13 cellular contexts compared by ENCODE assay signal in genomic region chr2:201888476-201888875, GRCh38.
DNase-seq lines count a peak whose midpoint lies in the region; ATAC-seq, FAIRE-seq and TF ChIP-seq lines count a peak whose summit lies in the region.
"Had no signal": no experiment of that assay in that cellular context is flagged by ENCODE, and none has a peak within 500 bp of the region (broad histone marks: within the 10 kb centered on the region; RNA-seq: fewer than 3 reads in every experiment).

No MANE protein-coding gene starts in this region.

- intact Hi-C loops in heart right ventricle (cut with DNase I) = loop anchor here in 1 of 10 donors (10.0 kb wide), 1 partner anchor 146 kb away; the partner anchor contains the start of gene FZD7
- intact Hi-C loops in Right ventricle myocardium inferior (cut with DNase I) = loop anchor here (10.0 kb wide), 1 partner anchor 146 kb away; the partner anchor contains the start of gene FZD7

- H3K4ac ChIP-seq in H1 (replicated peaks; ENCODE audit: insufficient read length, low read depth, low read length) = no peak overlapping the region

- no peak overlapping the region for H2BK15ac ChIP-seq in H1 (ENCODE audit: low read length)

- H3K23ac ChIP-seq in H1 (ENCODE audit: insufficient read length) = no peak overlapping the region

- H3K36me3 ChIP-seq in heart right ventricle (no peaks in the 10 kb centered on the region), H1 (ENCODE audit: control insufficient read depth in 2 of 4, insufficient read depth in 4 of 4, low read length in 3 of 4) (no peaks in the 10 kb centered on the region), urinary bladder (ENCODE audit: insufficient read depth) (no peaks in the 10 kb centered on the region)

- no peak overlapping the region for H4K5ac ChIP-seq in H1 (ENCODE audit: insufficient read length, low read depth, low read length)

- no peak overlapping the region for H2BK12ac ChIP-seq in H1 (ENCODE audit: low read depth, low read length)

- no peak overlapping the region for H4K91ac ChIP-seq in H1 (replicated peaks; ENCODE audit: insufficient read length, low read length)

- no peaks in the 10 kb centered on the region for H4K20me1 ChIP-seq in H1 (replicated peaks in 1 of 2; ENCODE audit: control insufficient read depth in 1 of 2, insufficient read depth in 2 of 2, low read length in 2 of 2)

- TF ChIP-seq POLR2A in H1 (IDR thresholded peaks at IDR 0.05; ENCODE audit: control extremely low read depth in 1 of 2, low read depth in 2 of 2, low read length in 2 of 2) = no peak

- DNase-seq in heart right ventricle (no peak), Right ventricle myocardium inferior (ENCODE audit: missing footprints) (no peak), H1 (ENCODE audit: low read depth in 1 of 2, low spot score in 2 of 2) (no peak), nephron progenitor cell (no peak), NCI-H1436 (lab: John Stamatoyannopoulos, UW) (no peak), NCI-H187 (lab: John Stamatoyannopoulos, UW) (no peak)
- DNase-seq: naive B cell; NCI-H146; stimulated activated CD4-positive, alpha-beta T cell treated with anti-CD3 and anti-CD28 coated beads, Interleukin-4, amount 100 ng/mL, for 4 hours; T-helper 17 cell had no signal

- H3K27ac Mint-ChIP-seq in nephron progenitor cell = peak overlapping the region; percentile 96
- H3K27ac Mint-ChIP-seq: T-helper 17 cell had no signal

- POLR2A ChIA-PET in H1 (lab: Charles Lee; ENCODE audit: partially characterized antibody) = interaction anchor here (0.8 to 2.0 kb wide), 4 partner anchors 10 to 108 kb away, joined by 3 to 8 read pairs (median 3); no protein-coding TSS in a partner anchor

- no peak for TF ChIP-seq EP300 in H1 (IDR thresholded peaks at IDR 0.05; ENCODE audit: borderline replicate concordance in 1 of 2, low read depth in 2 of 2, low read length in 2 of 2)

- peak overlapping the region; percentile 37; the same call in 1 of the 2 replicates for H2AFZ ChIP-seq in H1 (ENCODE audit: low read length)

- no peak overlapping the region for H2BK120ac ChIP-seq in H1 (replicated peaks; ENCODE audit: low read depth, low read length)

- no peaks in the 10 kb centered on the region for H3K9me3 ChIP-seq in heart right ventricle
- no peaks in the 10 kb centered on the region for H3K9me3 ChIP-seq in H1 (ENCODE audit: insufficient read depth in 2 of 2, low read depth in 1 of 2, low read length in 1 of 2)

- H2AK5ac ChIP-seq in H1 (ENCODE audit: low read depth, low read length) = no peak overlapping the region

- H3K4me3 ChIP-seq in heart right ventricle (peak overlapping the region in 6 of 10 donors; percentile 14 to 47 (median 38)), H1 (ENCODE audit: extremely low read depth in 1 of 4, insufficient read depth in 2 of 4, low read depth in 3 of 4, low read length in 4 of 4) (peak overlapping the region in 2 of 4 experiments; percentile 2 to 51; a peak in 4 of 8 replicates), urinary bladder (ENCODE audit: low read depth, low read length) (peak overlapping the region; percentile 18)

- H3K27me3 Mint-ChIP-seq in nephron progenitor cell (ENCODE audit: low read depth, poor library complexity) = no peaks in the 10 kb centered on the region

- H3K9me3 Mint-ChIP-seq in nephron progenitor cell = no peaks in the 10 kb centered on the region
- H3K9me3 Mint-ChIP-seq: naive B cell had no signal

- peak overlapping the region; percentile 42 to 61 for H3K4me2 ChIP-seq in H1 (ENCODE audit: insufficient read depth in 1 of 2, low read depth in 2 of 2, low read length in 2 of 2)

- TF ChIP-seq CTCF in heart right ventricle (IDR thresholded peaks at IDR 0.05) (no peak), H1 (IDR thresholded peaks at IDR 0.05; ENCODE audit: control extremely low read depth in 1 of 3, insufficient read depth in 1 of 3, low read depth in 1 of 3, low read length in 3 of 3) (no peak), nephron progenitor cell (IDR thresholded peaks at IDR 0.05) (no peak)

- H3K27me3 ChIP-seq in heart right ventricle (peaks cover 0 to 32% (median 5%) of the 10 kb centered on the region in 7 donors), H1 (replicated peaks in 1 of 4; ENCODE audit: control insufficient read depth in 3 of 4, extremely low read depth in 1 of 4, insufficient read depth in 3 of 4, low read length in 3 of 4) (no peaks in the 10 kb centered on the region)

- H3K4me1 Mint-ChIP-seq in nephron progenitor cell = peaks cover 92% of the 10 kb centered on the region
- H3K4me1 Mint-ChIP-seq: naive B cell had no signal

- peak overlapping the region in 1 of 4 experiments; percentile 53; a peak in 1 of 7 replicates for H3K9ac ChIP-seq in H1 (replicated peaks in 1 of 4; ENCODE audit: extremely low read depth in 1 of 4, low read depth in 3 of 4, low read length in 3 of 4)

- no peak overlapping the region for H3K14ac ChIP-seq in H1 (ENCODE audit: insufficient read length)

- H2BK5ac ChIP-seq in H1 (ENCODE audit: low read depth, low read length) = no peak overlapping the region

- 9 to 14% methylated on average over 7 of the region's 7 CpGs for WGBS in heart right ventricle, 2 donors
- 28% methylated on average over 7 of the region's 7 CpGs; no CpG with 5 or more reads in 1 of the 2 experiments for WGBS in H1 (ENCODE audit: extremely low coverage in 1 of 2, insufficient coverage in 1 of 2, insufficient read length in 1 of 2, insufficient replicate concordance in 2 of 2, low coverage in 1 of 2, low lambda C conversion rate in 2 of 2, missing lambda C conversion rate in 1 of 2), 2 experiments
- WGBS in urinary bladder = 20% methylated on average over 7 of the region's 7 CpGs

- H2BK20ac ChIP-seq in H1 (ENCODE audit: low read length) = no peak overlapping the region

- no peaks in the 10 kb centered on the region for H3K79me2 ChIP-seq in H1 (ENCODE audit: control insufficient read depth in 1 of 2, insufficient read depth in 2 of 2, low read length in 2 of 2)

- no peak overlapping the region for H3K56ac ChIP-seq in H1 (replicated peaks; ENCODE audit: insufficient read length, low read depth, low read length)

- peak overlapping the region; percentile 80 for H3K4me3 Mint-ChIP-seq in nephron progenitor cell
- H3K4me3 Mint-ChIP-seq: naive B cell had no signal

- no peaks in the 10 kb centered on the region for H3K23me2 ChIP-seq in H1 (ENCODE audit: low read depth, low read length)

- peaks cover 0 to 24% (median 10%) of the 10 kb centered on the region in 9 donors for H3K4me1 ChIP-seq in heart right ventricle
- H3K4me1 ChIP-seq in H1 (replicated peaks in 1 of 4; ENCODE audit: control insufficient read depth in 3 of 4, insufficient read depth in 4 of 4, low read length in 3 of 4) = peaks cover 0 to 9% (median 5%) of the 10 kb centered on the region in 4 experiments; a peak in 2 of 7 replicates
- H3K4me1 ChIP-seq in urinary bladder (ENCODE audit: insufficient read depth) = peaks cover 1% of the 10 kb centered on the region

- H3K27ac ChIP-seq in heart right ventricle (no peak overlapping the region), H1 (ENCODE audit: low read depth, low read length) (no peak overlapping the region), urinary bladder (ENCODE audit: low read depth) (no peak overlapping the region)

- TF ChIP-seq RAD21 in H1 (IDR thresholded peaks at IDR 0.05 in 1 of 2, conservative IDR thresholded peaks at IDR 0.05 in 1 of 2; ENCODE audit: low read depth in 2 of 2, low read length in 2 of 2) = no peak; a peak in 1 of 4 replicates

- H3K36me3 Mint-ChIP-seq in nephron progenitor cell (ENCODE audit: low read depth) = no peaks in the 10 kb centered on the region
- H3K36me3 Mint-ChIP-seq: naive B cell had no signal

- H3K18ac ChIP-seq in H1 (ENCODE audit: extremely low read depth, low read length) = no peak overlapping the region; the same call in 1 of the 2 replicates

- H3K79me1 ChIP-seq in H1 (ENCODE audit: low read depth, low read length) = no peaks in the 10 kb centered on the region

- CTCF ChIA-PET in H1 (lab: Charles Lee; ENCODE audit: partially characterized antibody) = interaction anchor here (1.0 to 2.0 kb wide), 5 partner anchors 10 to 184 kb away, joined by 3 to 8 read pairs (median 4); no protein-coding TSS in a partner anchor

- no peak overlapping the region for H4K8ac ChIP-seq in H1 (ENCODE audit: extremely low read depth, insufficient read depth, low read length)

- no peak for FAIRE-seq in H1 (lab: Jason Lieb, UNC)
- FAIRE-seq: endometrium had no signal

- no peak for ATAC-seq in heart right ventricle
- ATAC-seq in Right ventricle myocardium inferior = no peak
- no peak for ATAC-seq in activated CD4-positive, CD25-positive, alpha-beta regulatory T cell treated with anti-CD3 and anti-CD28 coated beads, Interleukin-2, amount 50 U/mL, for 24 hours
- ATAC-seq: T-helper 17 cell had no signal

TF ChIP-seq in H1, 55 proteins besides CTCF, POLR2A, EP300 and RAD21:
- TF ChIP-seq TCF12 (IDR thresholded peaks at IDR 0.05; ENCODE audit: low read depth, low read length) = no peak
- no peak for TF ChIP-seq BACH1 (IDR thresholded peaks at IDR 0.05; ENCODE audit: low read length)
- no peak for TF ChIP-seq BRCA1 (IDR thresholded peaks at IDR 0.05; ENCODE audit: low read depth, low read length)
- TF ChIP-seq GABPA (IDR thresholded peaks at IDR 0.05; ENCODE audit: borderline replicate concordance, insufficient read depth, low read length) = no peak
- TF ChIP-seq YY1 (IDR thresholded peaks at IDR 0.05; ENCODE audit: low read depth, low read length) = no peak
- TF ChIP-seq SAP30 (IDR thresholded peaks at IDR 0.05; ENCODE audit: insufficient read depth, insufficient replicate concordance, low read length) = no peak
- no peak for TF ChIP-seq TAF1 (IDR thresholded peaks at IDR 0.05; ENCODE audit: low read depth, low read length)
- TF ChIP-seq SP4 (IDR thresholded peaks at IDR 0.05; ENCODE audit: low read length) = no peak
- no peak for TF ChIP-seq E2F6 (IDR thresholded peaks at IDR 0.05)
- TF ChIP-seq NRF1 (IDR thresholded peaks at IDR 0.05; ENCODE audit: low read depth, low read length) = no peak
- TF ChIP-seq ASH2L (IDR thresholded peaks at IDR 0.05; ENCODE audit: low read length) = no peak
